9 cellular contexts compared by ENCODE assay signal in the genomic region with DNA sequence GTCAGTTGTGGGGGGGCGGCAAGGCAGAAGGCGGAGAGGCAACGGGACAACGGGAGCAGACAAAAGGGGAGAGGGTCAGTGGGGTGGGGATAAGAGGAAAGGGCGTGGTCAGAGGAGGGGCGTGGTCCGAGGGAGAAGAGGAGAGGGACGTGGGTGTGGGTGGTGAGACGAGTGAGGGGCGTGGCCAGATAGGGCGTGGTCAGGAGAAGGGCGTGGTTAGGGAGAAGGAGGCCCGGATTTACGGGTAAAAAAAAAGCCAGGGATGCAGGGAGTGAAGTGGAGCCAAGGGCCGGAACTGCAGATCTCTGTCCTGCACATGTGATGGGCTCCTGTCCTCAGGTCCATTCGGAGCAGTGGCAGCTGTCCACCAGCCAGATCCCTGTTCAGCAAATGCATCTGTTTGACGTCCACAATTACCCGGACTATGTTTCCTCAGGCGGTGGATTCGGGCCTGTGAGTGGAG. TPM values are rescaled to one million over a fixed set of nuclear protein-coding genes. Genes with fewer than 3 reads are reported as not detected.
DNase-seq lines count a peak whose midpoint lies in the region; ATAC-seq, FAIRE-seq and TF ChIP-seq lines count a peak whose summit lies in the region.
"Had no signal": no experiment of that assay in that cellular context is flagged by ENCODE, and none has a peak within 500 bp of the region (broad histone marks: within the 10 kb centered on the region; RNA-seq: fewer than 3 reads in every experiment).

No MANE protein-coding gene starts in this region.

- no peaks in the 10 kb centered on the region for H3K27me3 ChIP-seq in right atrium auricular region
- no peaks in the 10 kb centered on the region for H3K27me3 ChIP-seq in gastroesophageal sphincter

- TF ChIP-seq CTCF in right atrium auricular region (IDR thresholded peaks at IDR 0.05): no peak
- no peak for TF ChIP-seq CTCF in gastroesophageal sphincter (IDR thresholded peaks at IDR 0.05)

- TF ChIP-seq EP300 in gastroesophageal sphincter (IDR thresholded peaks at IDR 0.05): no peak

- WGBS in gastroesophageal sphincter (ENCODE audit: low coverage in 1 of 2), 2 donors: 37 to 69% methylated on average over 11 to 14 of the region's 20 CpGs

- H3K9me3 ChIP-seq in right atrium auricular region (no peaks in the 10 kb centered on the region), gastroesophageal sphincter (no peaks in the 10 kb centered on the region)

- H3K4me1 ChIP-seq in right atrium auricular region (no peaks in the 10 kb centered on the region), gastroesophageal sphincter (no peaks in the 10 kb centered on the region)

- no peak for TF ChIP-seq POLR2A in gastroesophageal sphincter (IDR thresholded peaks at IDR 0.05)

- FAIRE-seq in urothelium cell line (lab: Jason Lieb, UNC): peak; percentile 40

- DNase-seq in Right ventricle myocardium inferior (ENCODE audit: missing footprints) (no peak), right atrium auricular region (ENCODE audit: low spot score) (no peak), urothelium cell line (ENCODE audit: low spot score) (peak; percentile 70), hippocampal formation (lab: John Stamatoyannopoulos, UW) (no peak)
- DNase-seq: C1 segment of cervical spinal cord had no signal

- ATAC-seq in Right ventricle myocardium inferior (peak; percentile 61), gastroesophageal sphincter (peak; percentile 51), HG03280 (IDR thresholded peaks at IDR 0.05; ENCODE audit: unreplicated experiment) (no peak), HG02642 (IDR thresholded peaks at IDR 0.05; ENCODE audit: poor library complexity, unreplicated experiment) (no peak)

- H3K36me3 ChIP-seq in right atrium auricular region (no peaks in the 10 kb centered on the region), gastroesophageal sphincter (no peaks in the 10 kb centered on the region)

- no peak overlapping the region for H3K27ac ChIP-seq in right atrium auricular region
- no peak overlapping the region for H3K27ac ChIP-seq in gastroesophageal sphincter

- no peak overlapping the region for H3K4me3 ChIP-seq in right atrium auricular region
- no peak overlapping the region for H3K4me3 ChIP-seq in gastroesophageal sphincter

- intact Hi-C loops in Right ventricle myocardium inferior (cut with DNase I): no loop called here

TF ChIP-seq in PFSK-1, 5 proteins besides CTCF, POLR2A, EP300 and RAD21:
- TF ChIP-seq FOXP2 (optimal IDR thresholded peaks at IDR 0.05; ENCODE audit: borderline replicate concordance, extremely low read depth, extremely low read length, insufficient read depth) (peak; percentile 39), POLR2AphosphoS5 (IDR thresholded peaks at IDR 0.05; ENCODE audit: low read depth, low read length) (no peak)

RNA-seq across cellular contexts. Expression of a gene that starts 21.5 kb away (rescaled TPM):
- 2.9 TPM for total RNA-seq in Right ventricle myocardium inferior
- 1 to 10 TPM; 1.2 to 2.8 TPM for total RNA-seq in right atrium auricular region
- polyA plus RNA-seq in PFSK-1 (2012; ENCODE audit: insufficient read length, low read depth): 12.7 TPM
- total RNA-seq in gastroesophageal sphincter: 1 to 10 TPM; 2.0 to 3.0 (median 2.6) TPM

RNA-seq across cellular contexts. Expression of a gene that starts 23.0 kb away (rescaled TPM):
- total RNA-seq in Right ventricle myocardium inferior (0.84 TPM), right atrium auricular region (under 1 TPM in 1 of 2 donors, not detected in 1; 0.43 TPM), gastroesophageal sphincter (1 to 10 TPM in 3 of 4 donors, not detected in 1; 1.3 to 4.1 (median 1.5) TPM)
- 4.6 TPM for polyA plus RNA-seq in PFSK-1 (2012; ENCODE audit: insufficient read length, low read depth)

RNA-seq across cellular contexts. Expression of a gene that starts 35.4 kb away (rescaled TPM):
- total RNA-seq in Right ventricle myocardium inferior (122 TPM), right atrium auricular region (100 to 1,000 TPM; 187 to 192 TPM), gastroesophageal sphincter (100 to 1,000 TPM; 137 to 152 (median 146) TPM)
- polyA plus RNA-seq in PFSK-1 (2012; ENCODE audit: insufficient read length, low read depth): 393 TPM

RNA-seq across cellular contexts. Expression of a gene that starts 46.7 kb away (rescaled TPM):
- 10.6 TPM for total RNA-seq in Right ventricle myocardium inferior
- total RNA-seq in right atrium auricular region: 1 to 10 TPM; 5.7 to 6.5 TPM
- 68.9 TPM for polyA plus RNA-seq in PFSK-1 (2012; ENCODE audit: insufficient read length, low read depth)
- total RNA-seq in gastroesophageal sphincter: 1 to 10 TPM; 3.3 to 7.9 (median 6.4) TPM

RNA-seq across cellular contexts. Expression of a gene that starts 46.8 kb away (rescaled TPM):
- total RNA-seq in Right ventricle myocardium inferior: 36.4 TPM
- 10 to 100 TPM; 33.2 to 34.0 TPM for total RNA-seq in right atrium auricular region
- 97.1 TPM for polyA plus RNA-seq in PFSK-1 (2012; ENCODE audit: insufficient read length, low read depth)
- total RNA-seq in gastroesophageal sphincter: 10 to 100 TPM; 29.2 to 68.6 (median 39.9) TPM

Comparison
In these comparisons a context has a peak if more than half of its experiments do, and no peak if none do; other contexts are left out.
1. ATAC-seq: peak in Right ventricle myocardium inferior (single experiment) and gastroesophageal sphincter (single experiment); none in HG03280 (single experiment) and HG02642 (single experiment).